ENCODE assay signal across 1 cellular context in the genomic region with DNA sequence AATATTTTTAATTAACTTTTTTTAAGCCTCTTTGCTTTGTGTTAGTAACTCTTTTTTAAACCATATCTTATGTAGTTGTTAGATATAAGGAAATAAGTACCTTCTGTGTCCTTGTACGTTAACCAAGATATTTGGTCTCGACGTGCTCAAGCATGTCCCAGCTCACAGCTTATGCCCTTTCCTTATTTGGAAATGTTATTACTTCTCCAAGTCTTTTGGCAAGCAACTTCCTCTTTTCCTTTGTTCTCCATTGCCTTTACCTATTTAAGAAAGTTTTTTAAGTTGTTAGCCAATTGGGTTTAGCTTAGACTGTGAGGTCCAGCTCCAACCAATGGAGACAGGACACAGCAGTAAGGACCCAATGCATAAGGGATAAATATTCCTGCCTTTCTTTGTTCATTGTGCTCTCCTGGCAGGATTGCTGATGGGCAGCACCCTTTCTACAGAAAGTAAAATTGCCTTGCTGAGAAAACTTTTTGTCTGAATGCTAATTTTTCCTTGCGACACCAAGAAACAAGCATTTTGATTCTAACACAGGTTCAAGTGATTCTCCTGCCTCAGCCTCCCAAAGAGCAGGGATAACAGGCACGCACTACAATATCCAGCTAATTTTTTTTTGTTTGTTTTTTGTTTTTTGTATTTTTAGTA.
TF ChIP-seq lines count a peak whose summit lies in the region.

No MANE protein-coding gene starts in this region.

TF ChIP-seq in K562, 482 proteins besides CTCF, POLR2A, EP300 and RAD21 (continued from another document):
- TF ChIP-seq, protein P1, sequence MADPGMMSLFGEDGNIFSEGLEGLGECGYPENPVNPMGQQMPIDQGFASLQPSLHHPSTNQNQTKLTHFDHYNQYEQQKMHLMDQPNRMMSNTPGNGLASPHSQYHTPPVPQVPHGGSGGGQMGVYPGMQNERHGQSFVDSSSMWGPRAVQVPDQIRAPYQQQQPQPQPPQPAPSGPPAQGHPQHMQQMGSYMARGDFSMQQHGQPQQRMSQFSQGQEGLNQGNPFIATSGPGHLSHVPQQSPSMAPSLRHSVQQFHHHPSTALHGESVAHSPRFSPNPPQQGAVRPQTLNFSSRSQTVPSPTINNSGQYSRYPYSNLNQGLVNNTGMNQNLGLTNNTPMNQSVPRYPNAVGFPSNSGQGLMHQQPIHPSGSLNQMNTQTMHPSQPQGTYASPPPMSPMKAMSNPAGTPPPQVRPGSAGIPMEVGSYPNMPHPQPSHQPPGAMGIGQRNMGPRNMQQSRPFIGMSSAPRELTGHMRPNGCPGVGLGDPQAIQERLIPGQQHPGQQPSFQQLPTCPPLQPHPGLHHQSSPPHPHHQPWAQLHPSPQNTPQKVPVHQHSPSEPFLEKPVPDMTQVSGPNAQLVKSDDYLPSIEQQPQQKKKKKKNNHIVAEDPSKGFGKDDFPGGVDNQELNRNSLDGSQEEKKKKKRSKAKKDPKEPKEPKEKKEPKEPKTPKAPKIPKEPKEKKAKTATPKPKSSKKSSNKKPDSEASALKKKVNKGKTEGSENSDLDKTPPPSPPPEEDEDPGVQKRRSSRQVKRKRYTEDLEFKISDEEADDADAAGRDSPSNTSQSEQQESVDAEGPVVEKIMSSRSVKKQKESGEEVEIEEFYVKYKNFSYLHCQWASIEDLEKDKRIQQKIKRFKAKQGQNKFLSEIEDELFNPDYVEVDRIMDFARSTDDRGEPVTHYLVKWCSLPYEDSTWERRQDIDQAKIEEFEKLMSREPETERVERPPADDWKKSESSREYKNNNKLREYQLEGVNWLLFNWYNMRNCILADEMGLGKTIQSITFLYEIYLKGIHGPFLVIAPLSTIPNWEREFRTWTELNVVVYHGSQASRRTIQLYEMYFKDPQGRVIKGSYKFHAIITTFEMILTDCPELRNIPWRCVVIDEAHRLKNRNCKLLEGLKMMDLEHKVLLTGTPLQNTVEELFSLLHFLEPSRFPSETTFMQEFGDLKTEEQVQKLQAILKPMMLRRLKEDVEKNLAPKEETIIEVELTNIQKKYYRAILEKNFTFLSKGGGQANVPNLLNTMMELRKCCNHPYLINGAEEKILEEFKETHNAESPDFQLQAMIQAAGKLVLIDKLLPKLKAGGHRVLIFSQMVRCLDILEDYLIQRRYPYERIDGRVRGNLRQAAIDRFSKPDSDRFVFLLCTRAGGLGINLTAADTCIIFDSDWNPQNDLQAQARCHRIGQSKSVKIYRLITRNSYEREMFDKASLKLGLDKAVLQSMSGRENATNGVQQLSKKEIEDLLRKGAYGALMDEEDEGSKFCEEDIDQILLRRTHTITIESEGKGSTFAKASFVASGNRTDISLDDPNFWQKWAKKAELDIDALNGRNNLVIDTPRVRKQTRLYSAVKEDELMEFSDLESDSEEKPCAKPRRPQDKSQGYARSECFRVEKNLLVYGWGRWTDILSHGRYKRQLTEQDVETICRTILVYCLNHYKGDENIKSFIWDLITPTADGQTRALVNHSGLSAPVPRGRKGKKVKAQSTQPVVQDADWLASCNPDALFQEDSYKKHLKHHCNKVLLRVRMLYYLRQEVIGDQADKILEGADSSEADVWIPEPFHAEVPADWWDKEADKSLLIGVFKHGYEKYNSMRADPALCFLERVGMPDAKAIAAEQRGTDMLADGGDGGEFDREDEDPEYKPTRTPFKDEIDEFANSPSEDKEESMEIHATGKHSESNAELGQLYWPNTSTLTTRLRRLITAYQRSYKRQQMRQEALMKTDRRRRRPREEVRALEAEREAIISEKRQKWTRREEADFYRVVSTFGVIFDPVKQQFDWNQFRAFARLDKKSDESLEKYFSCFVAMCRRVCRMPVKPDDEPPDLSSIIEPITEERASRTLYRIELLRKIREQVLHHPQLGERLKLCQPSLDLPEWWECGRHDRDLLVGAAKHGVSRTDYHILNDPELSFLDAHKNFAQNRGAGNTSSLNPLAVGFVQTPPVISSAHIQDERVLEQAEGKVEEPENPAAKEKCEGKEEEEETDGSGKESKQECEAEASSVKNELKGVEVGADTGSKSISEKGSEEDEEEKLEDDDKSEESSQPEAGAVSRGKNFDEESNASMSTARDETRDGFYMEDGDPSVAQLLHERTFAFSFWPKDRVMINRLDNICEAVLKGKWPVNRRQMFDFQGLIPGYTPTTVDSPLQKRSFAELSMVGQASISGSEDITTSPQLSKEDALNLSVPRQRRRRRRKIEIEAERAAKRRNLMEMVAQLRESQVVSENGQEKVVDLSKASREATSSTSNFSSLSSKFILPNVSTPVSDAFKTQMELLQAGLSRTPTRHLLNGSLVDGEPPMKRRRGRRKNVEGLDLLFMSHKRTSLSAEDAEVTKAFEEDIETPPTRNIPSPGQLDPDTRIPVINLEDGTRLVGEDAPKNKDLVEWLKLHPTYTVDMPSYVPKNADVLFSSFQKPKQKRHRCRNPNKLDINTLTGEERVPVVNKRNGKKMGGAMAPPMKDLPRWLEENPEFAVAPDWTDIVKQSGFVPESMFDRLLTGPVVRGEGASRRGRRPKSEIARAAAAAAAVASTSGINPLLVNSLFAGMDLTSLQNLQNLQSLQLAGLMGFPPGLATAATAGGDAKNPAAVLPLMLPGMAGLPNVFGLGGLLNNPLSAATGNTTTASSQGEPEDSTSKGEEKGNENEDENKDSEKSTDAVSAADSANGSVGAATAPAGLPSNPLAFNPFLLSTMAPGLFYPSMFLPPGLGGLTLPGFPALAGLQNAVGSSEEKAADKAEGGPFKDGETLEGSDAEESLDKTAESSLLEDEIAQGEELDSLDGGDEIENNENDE (IDR thresholded peaks at IDR 0.05; ENCODE audit: low read depth, low read length): no peak
- no peak for TF ChIP-seq NR4A1 (CRISPR knock-in tag; IDR thresholded peaks at IDR 0.05)
- no peak for TF ChIP-seq NR4A1 (tag; IDR thresholded peaks at IDR 0.05)
- TF ChIP-seq FOXP1 (CRISPR knock-in tag; IDR thresholded peaks at IDR 0.05): no peak
- no peak for TF ChIP-seq GATAD2A (IDR thresholded peaks at IDR 0.05)
- no peak for TF ChIP-seq SAFB2 (IDR thresholded peaks at IDR 0.05; ENCODE audit: borderline replicate concordance, low read depth, low read length, severe bottlenecking)
- TF ChIP-seq SRF (CRISPR knock-in tag; IDR thresholded peaks at IDR 0.05): peak in 1 of 2 experiments; percentile 69; a peak in 1 of 4 replicates
- TF ChIP-seq L3MBTL2 (IDR thresholded peaks at IDR 0.05): no peak
- TF ChIP-seq, protein P2, sequence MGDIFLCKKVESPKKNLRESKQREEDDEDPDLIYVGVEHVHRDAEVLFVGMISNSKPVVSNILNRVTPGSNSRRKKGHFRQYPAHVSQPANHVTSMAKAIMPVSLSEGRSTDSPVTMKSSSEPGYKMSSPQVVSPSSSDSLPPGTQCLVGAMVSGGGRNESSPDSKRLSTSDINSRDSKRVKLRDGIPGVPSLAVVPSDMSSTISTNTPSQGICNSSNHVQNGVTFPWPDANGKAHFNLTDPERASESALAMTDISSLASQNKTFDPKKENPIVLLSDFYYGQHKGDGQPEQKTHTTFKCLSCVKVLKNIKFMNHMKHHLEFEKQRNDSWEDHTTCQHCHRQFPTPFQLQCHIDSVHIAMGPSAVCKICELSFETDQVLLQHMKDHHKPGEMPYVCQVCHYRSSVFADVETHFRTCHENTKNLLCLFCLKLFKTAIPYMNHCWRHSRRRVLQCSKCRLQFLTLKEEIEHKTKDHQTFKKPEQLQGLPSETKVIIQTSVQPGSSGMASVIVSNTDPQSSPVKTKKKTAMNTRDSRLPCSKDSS (IDR thresholded peaks at IDR 0.05; ENCODE audit: low read depth, partially characterized antibody): peak; percentile 99
